In genomic region chr14:38291681-38292459, GRCh38 we compare ENCODE assay signal across 24 cellular contexts. TPM values are rescaled to one million over a fixed set of nuclear protein-coding genes. Genes with fewer than 3 reads are reported as not detected.
A peak's percentile ranks its signal among the peaks of the same experiment; 100 is the strongest.
DNase-seq lines count a peak whose midpoint lies in the region; ATAC-seq and TF ChIP-seq lines count a peak whose summit lies in the region.
"Had no signal": no experiment of that assay in that cellular context is flagged by ENCODE, and none has a peak within 500 bp of the region (broad histone marks: within the 10 kb centered on the region; RNA-seq: fewer than 3 reads in every experiment).

No MANE protein-coding gene starts in this region.

- in situ Hi-C loops in mammary epithelial cell (cut with MboI; ENCODE audit: low sequenced_read_pairs in 2 of 2) = no loop called here

- peaks cover 19% of the 10 kb centered on the region for H3K9me3 ChIP-seq in mammary epithelial cell (replicated peaks; ENCODE audit: insufficient read depth, low read length)
- H3K9me3 ChIP-seq in subcutaneous abdominal adipose tissue (ENCODE audit: control insufficient read depth in 5 of 5, low read length in 5 of 5) = peaks cover 0 to 4% (median 0%) of the 10 kb centered on the region in 5 donors
- H3K9me3 ChIP-seq: MG63, ovary, upper lobe of right lung had no signal

- H3K4me3 Mint-ChIP-seq in MCF 10A (ENCODE audit: unreplicated experiment) = no peak overlapping the region
- H3K4me3 Mint-ChIP-seq: activated naive CD4-positive, alpha-beta T cell treated with anti-CD3 and anti-CD28 coated beads, Interleukin-2, amount 50 U/mL, for 24 hours; CD14-positive monocyte; H9; stimulated activated naive CD8-positive, alpha-beta T cell treated with anti-CD3 and anti-CD28 coated beads, Interleukin-15, Interleukin-2, amounts not matched to agents 100 ng/mL and 50 ng/mL, for 24 hours had no signal

- H3K9me3 Mint-ChIP-seq in MCF 10A (ENCODE audit: unreplicated experiment) = peaks cover 18% of the 10 kb centered on the region
- H3K9me3 Mint-ChIP-seq: activated naive CD4-positive, alpha-beta T cell treated with anti-CD3 and anti-CD28 coated beads, Interleukin-2, amount 50 U/mL, for 24 hours; H9; stimulated activated naive CD8-positive, alpha-beta T cell treated with anti-CD3 and anti-CD28 coated beads, Interleukin-15, Interleukin-2, amounts not matched to agents 100 ng/mL and 50 ng/mL, for 24 hours had no signal

- H3K4me3 ChIP-seq in mammary epithelial cell (replicated peaks in 1 of 3; ENCODE audit: insufficient read depth in 1 of 3, low read depth in 2 of 3, low read length in 3 of 3) (no peak overlapping the region), fibroblast of the aortic adventitia (ENCODE audit: low read depth, low read length) (no peak overlapping the region), subcutaneous abdominal adipose tissue (ENCODE audit: low read depth in 1 of 5, low read length in 5 of 5) (no peak overlapping the region)
- H3K4me3 ChIP-seq: dorsolateral prefrontal cortex, GM12878, left lung, MG63, ovary, upper lobe of right lung had no signal

- no peak overlapping the region for H3K4me2 ChIP-seq in mammary epithelial cell (ENCODE audit: insufficient read depth, low read depth, low read length)

- H3K4me1 ChIP-seq in mammary epithelial cell (ENCODE audit: insufficient read depth, low read length) (no peaks in the 10 kb centered on the region), subcutaneous abdominal adipose tissue (ENCODE audit: control insufficient read depth in 5 of 5, insufficient read depth in 5 of 5, low read length in 5 of 5) (peaks cover 0 to 9% (median 0%) of the 10 kb centered on the region in 5 donors)

- intact Hi-C loops in MCF 10A (cut with micrococcal nuclease) (loop anchor here (1.0 to 2.0 kb wide), 2 partner anchors 14 to 47 kb away; no protein-coding TSS in a partner anchor), mammary epithelial cell (cut with micrococcal nuclease) (no loop called here)

- no peak overlapping the region for H3K27ac ChIP-seq in mammary epithelial cell (ENCODE audit: insufficient read depth, low read depth, low read length)
- H3K27ac ChIP-seq in subcutaneous abdominal adipose tissue (ENCODE audit: low read depth, low read length) = peak overlapping the region; percentile 32
- H3K27ac ChIP-seq: ovary had no signal

- no peaks in the 10 kb centered on the region for H4K20me1 ChIP-seq in mammary epithelial cell (ENCODE audit: insufficient read depth, low read length)

- CTCF ChIA-PET in MCF 10A (lab: Yijun Ruan, JAX) (interaction anchor here (0.6 to 0.7 kb wide), 5 partner anchors 19 to 655 kb away, joined by 3 to 4 read pairs (median 4); no protein-coding TSS in a partner anchor), mammary epithelial cell (lab: Charles Lee; ENCODE audit: low non-redundant PET) (no interaction called here)

- no peaks in the 10 kb centered on the region for H3K79me2 ChIP-seq in mammary epithelial cell (ENCODE audit: insufficient read depth, low read length)

- BruUV-seq in MCF 10A (replicated peaks; lab: Mats Ljungman, UMichigan) (no TSS peak), mammary epithelial cell (replicated peaks; lab: Mats Ljungman, UMichigan) (no TSS peak)

- H3K36me3 ChIP-seq in mammary epithelial cell (ENCODE audit: insufficient read depth, low read length) (no peaks in the 10 kb centered on the region), subcutaneous abdominal adipose tissue (ENCODE audit: control insufficient read depth in 5 of 5, insufficient read depth in 5 of 5, low read length in 5 of 5) (no peaks in the 10 kb centered on the region)
- H3K36me3 ChIP-seq: left lung, MG63, ovary, upper lobe of right lung had no signal

- TF ChIP-seq CTCF in MCF 10A (IDR thresholded peaks at IDR 0.05; ENCODE audit: unreplicated experiment) = no peak
- TF ChIP-seq CTCF in mammary epithelial cell (conservative IDR thresholded peaks at IDR 0.05 in 1 of 2, IDR thresholded peaks at IDR 0.05 in 1 of 2; ENCODE audit: extremely low read depth in 1 of 2, insufficient read depth in 1 of 2, low read depth in 1 of 2, low read length in 2 of 2) = no peak
- TF ChIP-seq CTCF in fibroblast of the aortic adventitia (IDR thresholded peaks at IDR 0.05; ENCODE audit: insufficient read depth, low read length) = no peak

- no peak overlapping the region for H2AFZ ChIP-seq in mammary epithelial cell (ENCODE audit: low read depth, low read length)

- DNase-seq in MCF 10A (ENCODE audit: unreplicated experiment) (no peak), mammary epithelial cell (no peak), fibroblast of the aortic adventitia (ENCODE audit: low read depth) (peak; percentile 55), 8988T (no peak), NCI-H82 treated with DMSO at 0.1 percent for 48 hours (lab: John Stamatoyannopoulos, UW; ENCODE audit: unreplicated experiment) (no peak)
- DNase-seq: dorsolateral prefrontal cortex, GF-D8, H9, left lung, MG63, NCI-H146, ovary, T-helper 9 cell, upper lobe of right lung had no signal

- POLR2A ChIA-PET in MCF 10A (lab: Yijun Ruan, JAX) = interaction anchor here (0.9 to 1.7 kb wide), 2 partner anchors 92 to 725 kb away, joined by 4 to 8 read pairs; no protein-coding TSS in a partner anchor

- H3K27me3 Mint-ChIP-seq in MCF 10A (ENCODE audit: insufficient read depth, unreplicated experiment) = no peaks in the 10 kb centered on the region

- H3K9ac ChIP-seq in mammary epithelial cell (ENCODE audit: insufficient read depth, low read length) (no peak overlapping the region), subcutaneous abdominal adipose tissue (ENCODE audit: low read length in 5 of 5) (no peak overlapping the region)

- H3K27ac Mint-ChIP-seq in MCF 10A (ENCODE audit: low read depth, unreplicated experiment) = peak overlapping the region; percentile 76
- H3K27ac Mint-ChIP-seq: activated naive CD4-positive, alpha-beta T cell treated with anti-CD3 and anti-CD28 coated beads, Interleukin-2, amount 50 U/mL, for 24 hours; CD14-positive monocyte; H9; stimulated activated naive CD8-positive, alpha-beta T cell treated with anti-CD3 and anti-CD28 coated beads, Interleukin-15, Interleukin-2, amounts not matched to agents 100 ng/mL and 50 ng/mL, for 24 hours had no signal

- dilution Hi-C loops in mammary epithelial cell (cut with HindIII; ENCODE audit: low sequenced_read_pairs) = no loop called here

- ATAC-seq in SK-N-SH treated with all-trans-retinoic acid at 6 μM for 48 hours (peak; percentile 43; the same call in 2 of the 3 replicates), GM21528 (IDR thresholded peaks at IDR 0.05; ENCODE audit: low FRiP score, unreplicated experiment) (no peak)
- ATAC-seq: GM12878, HepG2, upper lobe of right lung had no signal

- H3K27me3 ChIP-seq in mammary epithelial cell (ENCODE audit: insufficient read depth, low read length) (no peaks in the 10 kb centered on the region), subcutaneous abdominal adipose tissue (ENCODE audit: control insufficient read depth in 5 of 5, insufficient read depth in 4 of 5, low read length in 5 of 5) (no peaks in the 10 kb centered on the region)
- H3K27me3 ChIP-seq: dorsolateral prefrontal cortex, left lung, MG63, ovary, upper lobe of right lung had no signal

- H3K4me1 Mint-ChIP-seq in MCF 10A (ENCODE audit: insufficient read depth, unreplicated experiment) = peaks cover 35% of the 10 kb centered on the region
- H3K4me1 Mint-ChIP-seq: activated naive CD4-positive, alpha-beta T cell treated with anti-CD3 and anti-CD28 coated beads, Interleukin-2, amount 50 U/mL, for 24 hours; CD14-positive monocyte; H9 had no signal

- no peaks in the 10 kb centered on the region for H3K36me3 Mint-ChIP-seq in MCF 10A (ENCODE audit: insufficient read depth, unreplicated experiment)
- H3K36me3 Mint-ChIP-seq: activated naive CD4-positive, alpha-beta T cell treated with anti-CD3 and anti-CD28 coated beads, Interleukin-2, amount 50 U/mL, for 24 hours; CD14-positive monocyte had no signal

TF ChIP-seq in SK-N-SH treated with all-trans-retinoic acid at 6 μM for 48 hours, 23 proteins besides CTCF, POLR2A, EP300 and RAD21:
- TF ChIP-seq ZNF565 (CRISPR knock-in tag; conservative IDR thresholded peaks at IDR 0.05; ENCODE audit: low read depth) = no peak
- no peak for TF ChIP-seq ISL1 (CRISPR knock-in tag; IDR thresholded peaks at IDR 0.05)
- no peak for TF ChIP-seq RARB (CRISPR knock-in tag; IDR thresholded peaks at IDR 0.05)
- TF ChIP-seq ZNF8 (CRISPR knock-in tag; IDR thresholded peaks at IDR 0.05) = no peak
- no peak for TF ChIP-seq ZFP30 (CRISPR knock-in tag; IDR thresholded peaks at IDR 0.05)
- no peak for TF ChIP-seq ZFP3 (CRISPR knock-in tag; IDR thresholded peaks at IDR 0.05)
- no peak for TF ChIP-seq BACH2 (CRISPR knock-in tag; IDR thresholded peaks at IDR 0.05; ENCODE audit: borderline replicate concordance)
- TF ChIP-seq CREB5 (CRISPR knock-in tag; IDR thresholded peaks at IDR 0.05; ENCODE audit: low read depth) = no peak
- no peak for TF ChIP-seq CSDC2 (CRISPR knock-in tag; IDR thresholded peaks at IDR 0.05)
- no peak for TF ChIP-seq ZNF70 (CRISPR knock-in tag; IDR thresholded peaks at IDR 0.05)

RNA-seq across cellular contexts. Expression of gene CLEC14A, which starts 36.0 kb away (rescaled TPM):
- total RNA-seq in MCF 10A (2022) (not detected in 2 replicates), mammary epithelial cell (not detected), fibroblast of the aortic adventitia (ENCODE audit: low replicate concordance) (0.63 and 4.5 TPM in 2 replicates)
- polyA plus RNA-seq in mammary epithelial cell = not detected
- not detected for polyA minus RNA-seq in mammary epithelial cell
- total RNA-seq: A673; activated CD8-positive, alpha-beta memory T cell treated with anti-CD3 and anti-CD28 coated beads for 36 hours; GM12878; H9; HepG2 had no signal
- polyA plus RNA-seq: CD14-positive monocyte, GM12878, HepG2 had no signal
